Comparison of ENCODE assay signal across 5 cellular contexts in the genomic region with DNA sequence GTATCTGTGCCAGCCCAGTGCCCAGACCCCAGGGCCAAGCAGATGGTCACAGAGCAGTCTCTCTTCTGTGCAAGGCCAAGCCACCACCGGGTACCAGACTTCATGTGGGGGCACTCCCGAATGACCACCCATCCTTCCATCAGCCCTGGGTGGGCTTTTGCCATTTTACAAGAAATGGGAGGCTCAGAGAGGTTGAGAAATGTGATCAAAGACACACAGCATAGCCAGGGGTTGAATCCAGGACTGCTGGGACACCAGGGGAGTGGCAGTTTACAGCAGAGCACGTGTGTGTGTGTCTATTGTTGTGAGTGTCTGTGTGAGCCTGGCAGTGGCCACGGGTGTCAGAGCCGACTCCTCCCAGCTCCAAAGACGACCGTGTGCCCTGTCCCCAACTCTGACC. TPM values are rescaled to one million over a fixed set of nuclear protein-coding genes. Genes with fewer than 3 reads are reported as not detected.
DNase-seq lines count a peak whose midpoint lies in the region; ATAC-seq, FAIRE-seq and TF ChIP-seq lines count a peak whose summit lies in the region.
"Not testable (repeated sequence)": the region's sequence is repeated elsewhere in the genome, so short reads cannot be mapped to it uniquely, and the experiment has no call there.

No MANE protein-coding gene starts in this region.

- POLR2A ChIA-PET in K562 (lab: Yijun Ruan, JAX), result not testable (repeated sequence)

- H3K4me1 ChIP-seq in K562 (replicated peaks in 1 of 2; ENCODE audit: control insufficient read depth in 2 of 2, insufficient read depth in 2 of 2, low read length in 2 of 2); endodermal cell (ENCODE audit: control insufficient read depth, insufficient read depth, low read length): not testable (repeated sequence)
- H3K4me1 ChIP-seq in neural progenitor cell, result peaks cover 14% of the 10 kb centered on the region

- H3K4me2 ChIP-seq in K562 (ENCODE audit: insufficient read depth, low read length); neural progenitor cell: not testable (repeated sequence)

- not testable (repeated sequence) for H3K9ac ChIP-seq in K562 (ENCODE audit: insufficient read depth in 1 of 2, low read depth in 2 of 2, low read length in 2 of 2); endodermal cell (ENCODE audit: extremely low read depth, low read length, poor library complexity, severe bottlenecking); neural progenitor cell

- H3K4me3 Mint-ChIP-seq in endodermal cell; neural progenitor cell; stimulated activated naive CD8-positive, alpha-beta T cell treated with anti-CD3 and anti-CD28 coated beads, Interleukin-15, amount 100 ng/mL, for 72 hours: not testable (repeated sequence)

- not testable (repeated sequence) for DNase-seq in K562 (ENCODE audit: extremely low read depth in 1 of 4, low spot score in 3 of 4); endodermal cell; left colon; neural progenitor cell (ENCODE audit: low spot score); stimulated activated naive CD8-positive, alpha-beta T cell treated with anti-CD3 and anti-CD28 coated beads, Interleukin-15, amount 100 ng/mL, for 72 hours

- peaks cover 2 to 38% of the 10 kb centered on the region in 2 experiments; a peak in 2 of 5 replicates for H3K27me3 ChIP-seq in K562 (ENCODE audit: control insufficient read depth in 2 of 2, insufficient read depth in 2 of 2, low read length in 2 of 2)
- H3K27me3 ChIP-seq in endodermal cell (ENCODE audit: control insufficient read depth, insufficient read depth, low read length, poor library complexity, severe bottlenecking); neural progenitor cell: not testable (repeated sequence)

- not testable (repeated sequence) for TF ChIP-seq RAD21 in K562 (CRISPR knock-in tag; conservative IDR thresholded peaks at IDR 0.05 in 1 of 2, IDR thresholded peaks at IDR 0.05 in 1 of 2)

- FAIRE-seq in K562 (lab: Jason Lieb, UNC), result not testable (repeated sequence)

- WGBS in K562 (ENCODE audit: insufficient coverage, low coverage, missing lambda C conversion rate), result 4% methylated on average over 7 of the region's 7 CpGs
- WGBS in endodermal cell (ENCODE audit: insufficient coverage in 1 of 2, insufficient read length in 1 of 2), 2 experiments, result 81% methylated on average over 5 to 7 of the region's 7 CpGs

- not testable (repeated sequence) for H3K9me3 Mint-ChIP-seq in endodermal cell; neural progenitor cell; stimulated activated naive CD8-positive, alpha-beta T cell treated with anti-CD3 and anti-CD28 coated beads, Interleukin-15, amount 100 ng/mL, for 72 hours

- H3K9me3 ChIP-seq in K562 (replicated peaks; ENCODE audit: control insufficient read depth, insufficient read depth, low read depth, low read length); endodermal cell (ENCODE audit: control insufficient read depth, low read length); neural progenitor cell (ENCODE audit: low read depth): not testable (repeated sequence)

- BruUV-seq in K562 (replicated peaks; lab: Mats Ljungman, UMichigan), result not testable (repeated sequence)

- H3K79me2 ChIP-seq in K562 (ENCODE audit: control insufficient read depth, insufficient read depth, low read length); neural progenitor cell (ENCODE audit: low read depth): not testable (repeated sequence)

- H3K27ac Mint-ChIP-seq in endodermal cell; stimulated activated naive CD8-positive, alpha-beta T cell treated with anti-CD3 and anti-CD28 coated beads, Interleukin-15, amount 100 ng/mL, for 72 hours: not testable (repeated sequence)
- H3K27ac Mint-ChIP-seq in neural progenitor cell, result peak overlapping the region; percentile 3

- H3K27me3 Mint-ChIP-seq in endodermal cell (ENCODE audit: insufficient read depth), result peaks cover 29% of the 10 kb centered on the region
- peaks cover 22% of the 10 kb centered on the region for H3K27me3 Mint-ChIP-seq in neural progenitor cell (ENCODE audit: insufficient read depth, low read depth)
- not testable (repeated sequence) for H3K27me3 Mint-ChIP-seq in stimulated activated naive CD8-positive, alpha-beta T cell treated with anti-CD3 and anti-CD28 coated beads, Interleukin-15, amount 100 ng/mL, for 72 hours

- in situ Hi-C loops in K562 (cut with MboI), result not testable (repeated sequence)

- H4K20me1 ChIP-seq in K562 (replicated peaks; ENCODE audit: control insufficient read depth, insufficient read depth, low read length); neural progenitor cell (ENCODE audit: low read depth): not testable (repeated sequence)

- H3K27ac ChIP-seq in K562 (ENCODE audit: extremely low read depth, low read depth, low read length); neural progenitor cell: not testable (repeated sequence)
- peak overlapping the region; percentile 83 for H3K27ac ChIP-seq in endodermal cell (ENCODE audit: low read depth, low read length)

- TF ChIP-seq EP300 in K562 (IDR thresholded peaks at IDR 0.05; ENCODE audit: low read length), result not testable (repeated sequence)

- not testable (repeated sequence) for H3K36me3 Mint-ChIP-seq in endodermal cell (ENCODE audit: low read depth); neural progenitor cell

- not testable (repeated sequence) for H3K9me1 ChIP-seq in K562 (ENCODE audit: control insufficient read depth, insufficient read depth, low read length)

- not testable (repeated sequence) for TF ChIP-seq POLR2A in K562 (conservative IDR thresholded peaks at IDR 0.05)

- CTCF ChIA-PET in K562 (lab: Yijun Ruan, JAX; ENCODE audit: low intra/inter-chr PET ratio), result not testable (repeated sequence)

- H3F3A ChIP-seq in neural progenitor cell (ENCODE audit: low read depth), result not testable (repeated sequence)

- not testable (repeated sequence) for ATAC-seq in K562
- peak; percentile 11 for ATAC-seq in left colon
- peak; percentile 28 for ATAC-seq in stimulated activated naive CD8-positive, alpha-beta T cell treated with anti-CD3 and anti-CD28 coated beads, Interleukin-15, amount 100 ng/mL, for 72 hours

- not testable (repeated sequence) for H2AFZ ChIP-seq in K562 (ENCODE audit: low read depth, low read length); neural progenitor cell (replicated peaks)

- H3K4me1 Mint-ChIP-seq in endodermal cell, result peaks cover 10% of the 10 kb centered on the region
- peaks cover 29% of the 10 kb centered on the region for H3K4me1 Mint-ChIP-seq in neural progenitor cell
- H3K4me1 Mint-ChIP-seq in stimulated activated naive CD8-positive, alpha-beta T cell treated with anti-CD3 and anti-CD28 coated beads, Interleukin-15, amount 100 ng/mL, for 72 hours, result not testable (repeated sequence)

- H3K36me3 ChIP-seq in K562 (ENCODE audit: control insufficient read depth, insufficient read depth, low read length); endodermal cell (ENCODE audit: control insufficient read depth, insufficient read depth, low read length); neural progenitor cell: not testable (repeated sequence)

- not testable (repeated sequence) for TF ChIP-seq CTCF in K562 (IDR thresholded peaks at IDR 0.05 in 2 of 3, conservative IDR thresholded peaks at IDR 0.05 in 1 of 3; ENCODE audit: insufficient read depth in 2 of 3, low read depth in 1 of 3, low read length in 3 of 3); endodermal cell (conservative IDR thresholded peaks at IDR 0.05); neural progenitor cell (IDR thresholded peaks at IDR 0.05)

- intact Hi-C loops in K562 (cut with micrococcal nuclease); left colon (cut with DNase I, micrococcal nuclease): not testable (repeated sequence)

- H3K4me3 ChIP-seq in K562; endodermal cell (ENCODE audit: low read length); neural progenitor cell: not testable (repeated sequence)

TF ChIP-seq in K562, 482 proteins besides CTCF, POLR2A, EP300 and RAD21:
- TF ChIP-seq KDM1A (IDR thresholded peaks at IDR 0.05) (0 out of 4 replicates have a peak, but pooled peaks of 1 of the 2 experiments have one; percentile 15), ZFP36 (IDR thresholded peaks at IDR 0.05; ENCODE audit: low read depth, low read length, partially characterized antibody) (peak; percentile 37), RBM25 (IDR thresholded peaks at IDR 0.05; ENCODE audit: low read depth, low read length, severe bottlenecking) (peak; percentile 64)
TF ChIP-seq in K562: peak in this region for 3; not testable (repeated sequence) for 479.

RNA-seq across cellular contexts. Expression of a gene that starts 17.4 kb away (rescaled TPM):
- total RNA-seq in K562 (2011; cell fraction: chromatin; rRNA removed; ENCODE audit: low replicate concordance), result 2.7 and 9.3 TPM in 2 replicates
- 2.4 and 3.3 TPM in 2 replicates for total RNA-seq in K562 (2011; cell fraction: nucleolus; rRNA removed)
- total RNA-seq in K562 (2011; cell fraction: nucleoplasm; rRNA removed), result 3.4 and 3.6 TPM in 2 replicates
- total RNA-seq in K562 (2014; rRNA removed), result 0.77 and 2.3 TPM in 2 replicates
- total RNA-seq in K562 (2014; rRNA removed; fragmentation: Illumina TruSeq; extraction: Trizol), result 0.03 and 0.29 TPM in 2 replicates
- total RNA-seq in K562 (2015; rRNA removed; fragmentation: Illumina TruSeq; extraction: Trizol), result 0.14 and 0.19 TPM in 2 replicates
- total RNA-seq in K562 (2021), result 1.2 and 1.4 TPM in 2 replicates
- 1.1 and 1.2 TPM in 2 replicates for polyA plus RNA-seq in K562 (2011; rRNA removed)
- 0.80 and 4.7 TPM in 2 replicates for polyA plus RNA-seq in K562 (2011; cell fraction: cytosol; rRNA removed)
- polyA plus RNA-seq in K562 (2011; cell fraction: nucleus; rRNA removed), result 1.7 and 4.8 TPM in 2 replicates
- 0.60 and 0.78 TPM in 2 replicates for polyA plus RNA-seq in K562 (2012)
- 0.37 and 1.1 TPM in 2 replicates for polyA plus RNA-seq in K562 (2014; fragmentation: Illumina TruSeq; extraction: Trizol)
- polyA plus RNA-seq in K562 (2014; fragmentation: Nextera tagmentation; extraction: Ambion mirVana), result under 1 TPM; 0.01 to 0.03 TPM
- 0.82 and 1.2 TPM in 2 replicates for polyA plus RNA-seq in K562 (2014; rRNA removed)
- polyA minus RNA-seq in K562 (2011; rRNA and poly(A)+ RNA removed), result 0.36 and 2.3 TPM in 2 replicates
- 0.86 and 4.1 TPM in 2 replicates for polyA minus RNA-seq in K562 (2011; cell fraction: cytosol; rRNA and poly(A)+ RNA removed)
- 0.44 and 0.54 TPM in 2 replicates for polyA minus RNA-seq in K562 (2011; cell fraction: nucleus; rRNA and poly(A)+ RNA removed)
- total RNA-seq in endodermal cell, result 10 to 100 TPM; 15.0 to 23.8 TPM
- 34.8 TPM for polyA plus RNA-seq in endodermal cell (2013, experiment 1 of 2)
- polyA plus RNA-seq in endodermal cell (2013, experiment 2 of 2), result 30.5 TPM
- total RNA-seq in left colon, result 10 to 100 TPM in 1 of 2 donors, 1 to 10 TPM in 1; 3.2 to 23.4 TPM
- 7.3 and 20.8 TPM in 2 replicates for total RNA-seq in neural progenitor cell (ENCODE audit: low replicate concordance)
